24 cellular contexts compared by ENCODE assay signal in the genomic region with DNA sequence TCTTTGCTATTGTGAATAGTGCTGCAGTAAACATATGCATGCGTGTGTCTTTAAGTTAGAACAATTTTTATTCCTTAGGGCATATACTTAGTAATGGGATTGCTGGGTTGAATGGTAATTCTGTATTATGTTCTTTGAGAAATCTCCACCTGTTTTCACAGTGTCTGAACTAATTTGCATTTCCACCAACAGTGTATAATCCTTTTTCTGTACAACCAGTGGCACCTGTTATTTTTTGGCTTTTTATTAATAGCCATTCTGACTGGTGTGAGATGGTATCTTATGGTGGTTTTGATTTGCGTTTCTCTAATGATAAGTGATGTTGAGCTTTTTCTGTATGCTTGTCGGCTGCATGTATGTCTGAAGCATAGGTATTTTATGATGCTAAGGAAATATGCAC.
"Had no signal": no experiment of that assay in that cellular context is flagged by ENCODE, and none has a peak within 500 bp of the region (broad histone marks: within the 10 kb centered on the region; RNA-seq: fewer than 3 reads in every experiment).

No MANE protein-coding gene starts in this region.

- H3K27ac Mint-ChIP-seq: dendritic cell treated with granulocyte-macrophage colony-stimulating factor and Interleukin-4, amounts not matched to agents 40 ng/mL and 50 ng/mL, for 4 days; effector memory CD8-positive, alpha-beta T cell; endodermal cell; mesothelial cell of epicardium had no signal

- H3K4me1 ChIP-seq: colonic mucosa, esophagus squamous epithelium, gastrocnemius medialis, heart right ventricle, left lung, lower lobe of right lung had no signal

- H3K27me3 ChIP-seq: colonic mucosa, esophagus squamous epithelium, gastrocnemius medialis, heart right ventricle, left lung had no signal

- H3K27ac ChIP-seq: colonic mucosa, epithelial cell of prostate, esophagus squamous epithelium, gastrocnemius medialis, heart right ventricle, left lung, lower lobe of right lung had no signal

- H3K4me3 ChIP-seq: colonic mucosa, esophagus squamous epithelium, gastrocnemius medialis, heart right ventricle, left lung, lower lobe of right lung, mucosa of descending colon had no signal

- DNase-seq: colonic mucosa; cortex of kidney; effector CD8-positive, alpha-beta T cell; effector memory CD8-positive, alpha-beta T cell; endodermal cell; erythroblast; esophagus squamous epithelium; foreskin fibroblast; foreskin melanocyte; gastrocnemius medialis; glutamatergic neuron; head of caudate nucleus; heart right ventricle; hippocampal formation; left cardiac atrium; left lung; left ventricle myocardium superior; lower lobe of right lung; mesenchymal stem cell; mucosa of descending colon had no signal

- H3K4me3 Mint-ChIP-seq: dendritic cell treated with granulocyte-macrophage colony-stimulating factor and Interleukin-4, amounts not matched to agents 40 ng/mL and 50 ng/mL, for 4 days; effector memory CD8-positive, alpha-beta T cell; endodermal cell; mesothelial cell of epicardium had no signal

- ATAC-seq: effector memory CD8-positive, alpha-beta T cell; esophagus mucosa; gastrocnemius medialis; heart right ventricle; left cardiac atrium; left lung; left ventricle myocardium superior; lower lobe of right lung; mucosa of descending colon had no signal

- H3K36me3 Mint-ChIP-seq: mesothelial cell of epicardium had no signal

- H3K9me3 ChIP-seq: colonic mucosa, esophagus squamous epithelium, gastrocnemius medialis, lower lobe of right lung, mucosa of descending colon had no signal

- H3K36me3 ChIP-seq: colonic mucosa, esophagus squamous epithelium, gastrocnemius medialis, heart right ventricle, left lung, lower lobe of right lung had no signal

- H3K4me1 Mint-ChIP-seq: mesothelial cell of epicardium had no signal
